ENCODE assay signal across 1 cellular context in genomic region chr17:50923611-50924010, GRCh38.
A peak's percentile ranks its signal among the peaks of the same experiment; 100 is the strongest.
TF ChIP-seq lines count a peak whose summit lies in the region.

No MANE protein-coding gene starts in this region.

TF ChIP-seq in SK-N-SH, 30 proteins besides CTCF, POLR2A, EP300 and RAD21 (continued from another document):
- TF ChIP-seq ZBTB33 (IDR thresholded peaks at IDR 0.05; ENCODE audit: borderline replicate concordance, low read depth): no peak
- TF ChIP-seq NFIC (IDR thresholded peaks at IDR 0.05; ENCODE audit: borderline replicate concordance): peak; percentile 30; the same call in 1 of the 2 replicates
- TF ChIP-seq GATA2 (CRISPR knock-in tag; IDR thresholded peaks at IDR 0.05): 0 out of 2 replicates have a peak, but pooled peaks have one; percentile 26
